ENCODE assay signal across 1 cellular context in the genomic region with DNA sequence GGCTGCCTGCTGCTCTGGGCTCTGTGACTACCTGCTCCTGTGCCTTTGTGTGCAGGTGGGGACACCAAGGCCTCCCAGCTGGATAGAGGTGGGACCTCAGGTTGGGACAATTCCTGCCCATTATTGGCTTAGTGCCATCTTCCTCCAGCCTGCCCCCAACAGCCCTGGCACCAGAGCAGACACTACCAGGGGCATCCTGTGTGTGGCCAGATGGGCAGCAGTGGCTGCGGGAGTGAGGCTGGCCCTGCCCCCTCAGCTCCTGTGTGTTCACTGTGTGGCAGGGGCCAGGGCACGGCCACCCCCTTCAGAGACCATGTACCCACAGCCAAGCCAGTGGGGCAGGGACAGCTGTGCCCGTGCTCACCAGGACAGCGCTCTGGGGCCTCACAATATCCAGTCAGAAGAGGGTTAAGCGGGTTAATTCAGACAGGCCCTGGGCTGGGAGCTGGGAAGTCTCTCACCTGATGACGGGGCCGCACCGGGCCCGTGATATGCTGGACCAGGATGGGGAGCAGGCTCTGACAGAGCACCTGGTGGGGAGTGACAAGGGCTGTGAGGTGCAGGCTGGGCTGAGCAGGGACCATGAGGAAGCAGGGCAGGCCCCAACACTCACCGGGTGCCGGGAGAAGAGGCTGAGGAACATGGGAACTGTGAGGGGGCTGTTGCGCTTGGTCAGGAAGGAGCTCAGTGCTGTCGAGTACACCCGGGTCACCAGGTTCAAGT.
TF ChIP-seq lines count a peak whose summit lies in the region.

No MANE protein-coding gene starts in this region.

TF ChIP-seq in GM23338, 12 proteins besides CTCF, POLR2A, EP300 and RAD21:
- no peak for TF ChIP-seq NANOG (IDR thresholded peaks at IDR 0.05; ENCODE audit: borderline replicate concordance)
- TF ChIP-seq, protein P1, sequence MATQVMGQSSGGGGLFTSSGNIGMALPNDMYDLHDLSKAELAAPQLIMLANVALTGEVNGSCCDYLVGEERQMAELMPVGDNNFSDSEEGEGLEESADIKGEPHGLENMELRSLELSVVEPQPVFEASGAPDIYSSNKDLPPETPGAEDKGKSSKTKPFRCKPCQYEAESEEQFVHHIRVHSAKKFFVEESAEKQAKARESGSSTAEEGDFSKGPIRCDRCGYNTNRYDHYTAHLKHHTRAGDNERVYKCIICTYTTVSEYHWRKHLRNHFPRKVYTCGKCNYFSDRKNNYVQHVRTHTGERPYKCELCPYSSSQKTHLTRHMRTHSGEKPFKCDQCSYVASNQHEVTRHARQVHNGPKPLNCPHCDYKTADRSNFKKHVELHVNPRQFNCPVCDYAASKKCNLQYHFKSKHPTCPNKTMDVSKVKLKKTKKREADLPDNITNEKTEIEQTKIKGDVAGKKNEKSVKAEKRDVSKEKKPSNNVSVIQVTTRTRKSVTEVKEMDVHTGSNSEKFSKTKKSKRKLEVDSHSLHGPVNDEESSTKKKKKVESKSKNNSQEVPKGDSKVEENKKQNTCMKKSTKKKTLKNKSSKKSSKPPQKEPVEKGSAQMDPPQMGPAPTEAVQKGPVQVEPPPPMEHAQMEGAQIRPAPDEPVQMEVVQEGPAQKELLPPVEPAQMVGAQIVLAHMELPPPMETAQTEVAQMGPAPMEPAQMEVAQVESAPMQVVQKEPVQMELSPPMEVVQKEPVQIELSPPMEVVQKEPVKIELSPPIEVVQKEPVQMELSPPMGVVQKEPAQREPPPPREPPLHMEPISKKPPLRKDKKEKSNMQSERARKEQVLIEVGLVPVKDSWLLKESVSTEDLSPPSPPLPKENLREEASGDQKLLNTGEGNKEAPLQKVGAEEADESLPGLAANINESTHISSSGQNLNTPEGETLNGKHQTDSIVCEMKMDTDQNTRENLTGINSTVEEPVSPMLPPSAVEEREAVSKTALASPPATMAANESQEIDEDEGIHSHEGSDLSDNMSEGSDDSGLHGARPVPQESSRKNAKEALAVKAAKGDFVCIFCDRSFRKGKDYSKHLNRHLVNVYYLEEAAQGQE (IDR thresholded peaks at IDR 0.05; ENCODE audit: unreplicated experiment) = no peak
- TF ChIP-seq JUNB (IDR thresholded peaks at IDR 0.05; ENCODE audit: unreplicated experiment) = no peak
- no peak for TF ChIP-seq EZH2 (IDR thresholded peaks at IDR 0.05; ENCODE audit: low read depth, unreplicated experiment)
